ENCODE assay signal across 8 cellular contexts in the genomic region with DNA sequence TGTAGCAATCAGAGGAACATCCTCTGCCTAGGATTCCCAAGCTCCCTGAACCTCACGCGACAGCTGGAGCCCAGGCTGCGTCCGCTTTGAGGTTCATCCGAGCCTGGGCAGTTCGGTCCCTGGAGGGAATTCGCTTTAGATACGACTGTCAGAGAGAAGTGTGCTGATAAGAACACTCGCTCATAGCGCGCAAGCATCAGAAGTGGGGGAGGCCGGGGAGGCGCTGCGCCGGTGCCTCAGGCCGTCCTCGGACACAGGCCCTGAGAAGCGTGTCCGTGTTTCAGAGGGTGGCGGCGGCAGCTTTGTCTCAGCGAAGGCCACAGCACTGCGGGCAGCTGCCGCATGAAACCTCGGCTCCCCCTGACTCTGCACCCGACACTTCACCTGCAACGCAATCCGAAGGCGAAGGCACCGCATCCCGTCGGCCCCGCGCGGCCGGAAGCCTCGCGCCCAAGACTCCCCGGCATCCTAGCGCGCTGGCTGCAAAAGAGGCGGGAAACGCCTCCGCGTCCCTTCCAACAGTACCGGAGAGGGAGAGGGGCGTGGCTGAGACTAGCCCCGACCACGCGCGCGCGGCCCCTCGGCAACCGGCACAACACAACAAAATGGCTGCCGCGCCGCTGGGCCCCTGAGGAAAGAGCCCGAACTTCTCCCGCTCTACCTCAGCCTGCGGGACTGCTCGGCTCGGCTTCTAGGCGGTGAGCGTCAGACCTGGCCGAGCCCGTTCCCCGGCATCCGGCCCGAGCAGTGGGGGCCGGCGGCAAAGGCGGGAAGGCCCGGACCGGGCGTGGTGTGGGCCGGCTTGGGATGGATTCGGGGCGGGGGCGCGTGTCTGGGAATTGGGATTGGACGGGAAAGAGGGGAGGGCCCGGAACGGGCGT.
A peak's percentile ranks its signal among the peaks of the same experiment; 100 is the strongest.
DNase-seq lines count a peak whose midpoint lies in the region; ATAC-seq and TF ChIP-seq lines count a peak whose summit lies in the region.

CNTRL (plus strand) TSS at position 586 of the 881 bp plus-strand sequence. CDS start 13,372 bp downstream, outside the sequence.

- H3K9me2 ChIP-seq in MM.1S (replicated peaks; ENCODE audit: insufficient read depth, low read length): no peaks in the 10 kb centered on the region

- H3K9me3 ChIP-seq in HAP-1: no peaks in the 10 kb centered on the region
- no peaks in the 10 kb centered on the region for H3K9me3 ChIP-seq in MM.1S (replicated peaks; ENCODE audit: insufficient read depth, low read length)

- H2AFZ ChIP-seq in MM.1S (ENCODE audit: low read length): peak within 1 kb of the TSS; percentile 95

- H3K4me1 Mint-ChIP-seq in nephron: peaks cover 19% of the 10 kb centered on the region

- no peaks in the 10 kb centered on the region for H4K20me1 ChIP-seq in MM.1S (ENCODE audit: insufficient read depth, low read length)

- in situ Hi-C loops in HAP-1 (cut with MboI; ENCODE audit: low sequenced_read_pairs): no loop called here

- peak within 1 kb of the TSS; percentile 78 for H3K27ac ChIP-seq in MM.1S (ENCODE audit: low read length)

- peak within 1 kb of the TSS; percentile 78 for H3K4me2 ChIP-seq in MM.1S (ENCODE audit: low read depth, low read length)

- peak within 1 kb of the TSS; percentile 98 to 100 (median 98) for H3K4me3 Mint-ChIP-seq in nephron

- TF ChIP-seq CTCF in MM.1S (IDR thresholded peaks at IDR 0.05; ENCODE audit: low read length) (no peak), nephron (IDR thresholded peaks at IDR 0.05; ENCODE audit: unreplicated experiment in 3 of 3) (no peak)

- H3K27me3 ChIP-seq in HAP-1 (ENCODE audit: low read depth) (no peaks in the 10 kb centered on the region), MM.1S (replicated peaks; ENCODE audit: insufficient read depth, low read length) (no peaks in the 10 kb centered on the region)

- peak within 1 kb of the TSS; percentile 84 to 98 (median 97) for H3K27ac Mint-ChIP-seq in nephron

- no peaks in the 10 kb centered on the region for H3K27me3 Mint-ChIP-seq in nephron (ENCODE audit: low read depth)

- H3K36me3 Mint-ChIP-seq in nephron (ENCODE audit: low read depth): no peaks in the 10 kb centered on the region

- peak; percentile 91 for ATAC-seq in stimulated activated naive CD8-positive, alpha-beta T cell treated with anti-CD3 and anti-CD28 coated beads, Interleukin-15, Interleukin-2, amounts not matched to agents 100 U/mL and 50 U/mL, for 24 hours

- peak within 1 kb of the TSS; percentile 95 for H3K9ac ChIP-seq in MM.1S (ENCODE audit: low read length)

- peaks cover 12% of the 10 kb centered on the region for H3K4me1 ChIP-seq in HAP-1
- peaks cover 16% of the 10 kb centered on the region for H3K4me1 ChIP-seq in MM.1S (ENCODE audit: low read length)

- peak within 1 kb of the TSS; percentile 80 for H3K4me3 ChIP-seq in HAP-1
- peak within 1 kb of the TSS; percentile 83 for H3K4me3 ChIP-seq in MM.1S (ENCODE audit: low read length)

- H3K9me3 Mint-ChIP-seq in nephron: no peaks in the 10 kb centered on the region

- DNase-seq in ELR (ENCODE audit: low read depth) (peak; percentile 95), HAP-1 (ENCODE audit: low spot score in 2 of 2) (peak; percentile 78 to 94), MM.1S (peak; percentile 90), SHP77 (lab: John Stamatoyannopoulos, UW) (peak; percentile 93), fibroblast of peridontal ligament (ENCODE audit: extremely low read depth) (peak; percentile 74)
- peak; percentile 85 for DNase-seq in activated T-helper 9 cell treated with anti-CD3 and anti-CD28 coated beads, Interleukin-2, amount 50 U/mL, for 16 hours (ENCODE audit: low read depth)
- DNase-seq in stimulated activated naive CD8-positive, alpha-beta T cell treated with anti-CD3 and anti-CD28 coated beads, Interleukin-15, Interleukin-2, amounts not matched to agents 100 U/mL and 50 U/mL, for 24 hours: peak; percentile 95

- H3K36me3 ChIP-seq in HAP-1 (replicated peaks): no peaks in the 10 kb centered on the region
- H3K36me3 ChIP-seq in MM.1S (replicated peaks; ENCODE audit: insufficient read depth, low read length): no peaks in the 10 kb centered on the region

- H3F3A ChIP-seq in MM.1S (ENCODE audit: insufficient read depth, low read length): peaks cover 24% of the 10 kb centered on the region

- peaks cover 45% of the 10 kb centered on the region for H3K79me2 ChIP-seq in MM.1S (ENCODE audit: low read length)

Comparison
In these comparisons a context has a peak if more than half of its experiments do, and no peak if none do; other contexts are left out.
1. Peak in every context shown above with its lines: DNase-seq, ATAC-seq, H3K4me3 ChIP-seq and H3K27ac ChIP-seq.